8 cellular contexts compared by ENCODE assay signal in genomic region chr15:89087830-89088604, GRCh38. TPM values are rescaled to one million over a fixed set of nuclear protein-coding genes. Genes with fewer than 3 reads are reported as not detected.
DNase-seq lines count a peak whose midpoint lies in the region; ATAC-seq and TF ChIP-seq lines count a peak whose summit lies in the region.

TSS of gene ABHD2 (plus strand) at chr15:89088456. CDS start at chr15:89116328, 27,872 bp downstream.

- no peak within 1 kb of the TSS for H3K4me3 Mint-ChIP-seq in type B pancreatic cell

- no peaks in the 10 kb centered on the region for H3K27me3 Mint-ChIP-seq in type B pancreatic cell

- peak within 1 kb of the TSS; percentile 89 for H3K4me3 ChIP-seq in GM12875 (ENCODE audit: low read depth, low read length)
- H3K4me3 ChIP-seq in adipocyte (ENCODE audit: low read length): peak within 1 kb of the TSS; percentile 91
- H3K4me3 ChIP-seq in cardiac muscle cell: peak within 1 kb of the TSS; percentile 90

- no peak within 1 kb of the TSS for H3K27ac Mint-ChIP-seq in type B pancreatic cell

- DNase-seq in NCI-H1436 (lab: John Stamatoyannopoulos, UW): peak; percentile 99
- DNase-seq in T follicular helper cell (ENCODE audit: low read depth): peak; percentile 93
- peak; percentile 100 for DNase-seq in adipocyte (ENCODE audit: low read depth)
- DNase-seq in cardiac muscle cell (ENCODE audit: low read depth in 1 of 2, low spot score in 1 of 2): peak; percentile 100
- peak; percentile 100 for DNase-seq in pons (ENCODE audit: low spot score)
- peak; percentile 98 for DNase-seq in type B pancreatic cell (ENCODE audit: extremely low spot score, unreplicated experiment)

- H3K4me1 Mint-ChIP-seq in type B pancreatic cell (ENCODE audit: unreplicated experiment): peaks cover 25% of the 10 kb centered on the region

- peaks cover 54% of the 10 kb centered on the region for H3K4me1 ChIP-seq in adipocyte (ENCODE audit: control insufficient read depth, insufficient read depth, low read length)
- peaks cover 61% of the 10 kb centered on the region for H3K4me1 ChIP-seq in cardiac muscle cell (ENCODE audit: low read depth)

- peak within 1 kb of the TSS; percentile 91 for H3K9ac ChIP-seq in adipocyte (ENCODE audit: low read length)

- H3K36me3 ChIP-seq in adipocyte (ENCODE audit: control insufficient read depth, insufficient read depth, low read length, severe bottlenecking) (no peaks in the 10 kb centered on the region), cardiac muscle cell (no peaks in the 10 kb centered on the region)

- ATAC-seq in HG02798 (IDR thresholded peaks at IDR 0.05; ENCODE audit: poor library complexity, unreplicated experiment): peak; percentile 97

- TF ChIP-seq CTCF in GM12875 (IDR thresholded peaks at IDR 0.05; ENCODE audit: borderline replicate concordance, insufficient read depth, low read depth, low read length) (no peak), cardiac muscle cell (IDR thresholded peaks at IDR 0.05; ENCODE audit: low read depth, low read length) (no peak), type B pancreatic cell (conservative IDR thresholded peaks at IDR 0.05) (no peak)

- H3K9me3 ChIP-seq in adipocyte (ENCODE audit: control insufficient read depth, low read length) (no peaks in the 10 kb centered on the region), cardiac muscle cell (ENCODE audit: low read depth) (no peaks in the 10 kb centered on the region)

- H3K36me3 Mint-ChIP-seq in type B pancreatic cell: peaks cover 3% of the 10 kb centered on the region

- H3K9me3 Mint-ChIP-seq in type B pancreatic cell: no peaks in the 10 kb centered on the region

- no peaks in the 10 kb centered on the region for H3K27me3 ChIP-seq in adipocyte (replicated peaks; ENCODE audit: control insufficient read depth, insufficient read depth, low read length)
- H3K27me3 ChIP-seq in cardiac muscle cell: no peaks in the 10 kb centered on the region

- H3K27ac ChIP-seq in cardiac muscle cell: peak within 1 kb of the TSS; percentile 96

RNA-seq across cellular contexts. Expression of gene ABHD2, which starts in this region (rescaled TPM):
- total RNA-seq in cardiac muscle cell: 43.0 and 44.8 TPM in 2 replicates
- 25.5 and 28.4 TPM in 2 replicates for polyA plus RNA-seq in cardiac muscle cell
- total RNA-seq in type B pancreatic cell (ENCODE audit: low replicate concordance): 55.4 and 63.9 TPM in 2 replicates

Comparison
In these comparisons a context has a peak if more than half of its experiments do, and no peak if none do; other contexts are left out.
1. Peak in every context shown above with its lines: DNase-seq, ATAC-seq, H3K4me3 ChIP-seq and H3K27ac ChIP-seq.